In genomic region chr12:43653917-43654316, GRCh38 we compare ENCODE assay signal across 13 cellular contexts.
A peak's percentile ranks its signal among the peaks of the same experiment; 100 is the strongest.
DNase-seq lines count a peak whose midpoint lies in the region; ATAC-seq and TF ChIP-seq lines count a peak whose summit lies in the region.
"Had no signal": no experiment of that assay in that cellular context is flagged by ENCODE, and none has a peak within 500 bp of the region (broad histone marks: within the 10 kb centered on the region; RNA-seq: fewer than 3 reads in every experiment).

No MANE protein-coding gene starts in this region.

- H3K9me3 Mint-ChIP-seq in activated T-cell treated with anti-CD3 and anti-CD28 coated beads, Interleukin-2, amount 50 U/mL, for 72 hours: no peaks in the 10 kb centered on the region
- H3K9me3 Mint-ChIP-seq: H9 had no signal

- CTCF ChIA-PET in HEK293T (lab: Yijun Ruan, JAX): no interaction called here

- H3K27ac Mint-ChIP-seq in activated T-cell treated with anti-CD3 and anti-CD28 coated beads, Interleukin-2, amount 50 U/mL, for 72 hours: no peak overlapping the region
- H3K27ac Mint-ChIP-seq: CD4-positive, CD25-positive, alpha-beta regulatory T cell had no signal

- no peaks in the 10 kb centered on the region for H3K4me1 Mint-ChIP-seq in activated T-cell treated with anti-CD3 and anti-CD28 coated beads, Interleukin-2, amount 50 U/mL, for 72 hours (ENCODE audit: low read depth)
- H3K4me1 Mint-ChIP-seq: CD4-positive, CD25-positive, alpha-beta regulatory T cell; H9 had no signal

- ATAC-seq in activated T-cell treated with anti-CD3 and anti-CD28 coated beads, Interleukin-2, amount 50 U/mL, for 72 hours (replicated peaks in 1 of 2): no peak
- ATAC-seq: Panc1 had no signal

- DNase-seq in HEK293T (ENCODE audit: extremely low spot score) (peak; percentile 42), NCI-H146 treated with DMSO at 0.1 percent for 48 hours (lab: John Stamatoyannopoulos, UW; ENCODE audit: unreplicated experiment) (peak; percentile 41), NCI-H82 treated with DMSO at 0.1 percent for 48 hours (lab: John Stamatoyannopoulos, UW; ENCODE audit: unreplicated experiment) (peak; percentile 26), left kidney (ENCODE audit: low read depth, low spot score) (peak; percentile 51), T1000 (lab: John Stamatoyannopoulos, UW) (no peak), NCI-H446 treated with DMSO at 0.1 percent for 48 hours (lab: John Stamatoyannopoulos, UW) (no peak)
- DNase-seq in activated T-cell treated with anti-CD3 and anti-CD28 coated beads, Interleukin-2, amount 50 U/mL, for 72 hours: no peak
- DNase-seq: CD4-positive, CD25-positive, alpha-beta regulatory T cell; H9; NCI-H2107; NCI-H345; NCI-H774 had no signal

- peaks cover 14% of the 10 kb centered on the region for H3K27me3 Mint-ChIP-seq in activated T-cell treated with anti-CD3 and anti-CD28 coated beads, Interleukin-2, amount 50 U/mL, for 72 hours (ENCODE audit: low read depth)
- H3K27me3 Mint-ChIP-seq: CD4-positive, CD25-positive, alpha-beta regulatory T cell had no signal

- no peak overlapping the region for H3K4me3 Mint-ChIP-seq in activated T-cell treated with anti-CD3 and anti-CD28 coated beads, Interleukin-2, amount 50 U/mL, for 72 hours
- H3K4me3 Mint-ChIP-seq: CD4-positive, CD25-positive, alpha-beta regulatory T cell; H9 had no signal

- H3K36me3 Mint-ChIP-seq in activated T-cell treated with anti-CD3 and anti-CD28 coated beads, Interleukin-2, amount 50 U/mL, for 72 hours (ENCODE audit: insufficient read depth in 2 of 2): no peaks in the 10 kb centered on the region
- H3K36me3 Mint-ChIP-seq: CD4-positive, CD25-positive, alpha-beta regulatory T cell had no signal

- POLR2A ChIA-PET in HEK293T (lab: Yijun Ruan, JAX): interaction anchor here (1.5 kb wide), 1 partner anchor 10 kb away, joined by 4 read pairs; no protein-coding TSS in a partner anchor

TF ChIP-seq in HEK293T, 16 proteins besides CTCF, POLR2A, EP300 and RAD21:
- TF ChIP-seq PKNOX1 (IDR thresholded peaks at IDR 0.05): 0 out of 2 replicates have a peak, but pooled peaks have one; percentile 2
- no peak for TF ChIP-seq BHLHE40 (IDR thresholded peaks at IDR 0.05; ENCODE audit: borderline replicate concordance)

Comparison
In these comparisons a context has a peak if more than half of its experiments do, and no peak if none do; other contexts are left out.
1. DNase-seq: peak in HEK293T (single experiment), NCI-H146 treated with DMSO at 0.1 percent for 48 hours (single experiment), NCI-H82 treated with DMSO at 0.1 percent for 48 hours (single experiment) and left kidney (single experiment); none in T1000 (single experiment), activated T-cell treated with anti-CD3 and anti-CD28 coated beads, Interleukin-2, amount 50 U/mL, for 72 hours (0 of 2) and NCI-H446 treated with DMSO at 0.1 percent for 48 hours (single experiment).